Comparison of ENCODE assay signal across 27 cellular contexts in the genomic region with DNA sequence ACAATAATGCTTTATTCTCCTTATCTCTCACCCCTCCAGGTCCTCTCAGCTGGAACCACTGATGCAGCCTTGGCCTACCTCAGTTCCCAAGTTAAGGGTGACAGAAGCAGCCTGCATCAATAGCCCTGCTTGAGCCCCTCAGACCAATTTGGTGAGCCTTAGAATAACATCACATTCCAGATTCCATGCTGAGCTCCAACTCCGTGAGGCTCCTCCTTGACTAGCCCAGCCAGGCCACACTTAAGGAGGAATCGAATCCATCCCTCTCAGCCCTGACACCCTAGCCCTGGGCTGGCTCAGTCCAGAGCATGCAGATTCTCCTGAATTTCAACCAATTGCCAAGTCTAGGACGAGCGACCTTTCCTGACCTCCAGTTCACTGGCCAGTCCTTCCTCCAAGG.
DNase-seq lines count a peak whose midpoint lies in the region; ATAC-seq, FAIRE-seq and TF ChIP-seq lines count a peak whose summit lies in the region.
"Had no signal": no experiment of that assay in that cellular context is flagged by ENCODE, and none has a peak within 500 bp of the region (broad histone marks: within the 10 kb centered on the region; RNA-seq: fewer than 3 reads in every experiment).

No MANE protein-coding gene starts in this region.

- H2BK15ac ChIP-seq in IMR-90 (ENCODE audit: low read depth, low read length) (no peak overlapping the region), H1 (ENCODE audit: low read length) (no peak overlapping the region)

- H4K91ac ChIP-seq in IMR-90 (ENCODE audit: insufficient read depth, low read depth, low read length) (no peak overlapping the region), H1 (replicated peaks; ENCODE audit: insufficient read length, low read length) (no peak overlapping the region)

- POLR2A ChIA-PET in IMR-90 (lab: Charles Lee; ENCODE audit: unreplicated experiment), result no interaction called here
- POLR2A ChIA-PET in H1 (lab: Charles Lee; ENCODE audit: partially characterized antibody), result no interaction called here

- H3K14ac ChIP-seq in IMR-90 (replicated peaks; ENCODE audit: low read depth, low read length) (no peak overlapping the region), H1 (ENCODE audit: insufficient read length) (no peak overlapping the region)

- no peak overlapping the region for H3K4me2 ChIP-seq in IMR-90 (ENCODE audit: low read depth, low read length)
- peak overlapping the region in 1 of 2 experiments; percentile 29; a peak in 2 of 4 replicates for H3K4me2 ChIP-seq in H1 (ENCODE audit: insufficient read depth in 1 of 2, low read depth in 2 of 2, low read length in 2 of 2)

- H3K79me1 ChIP-seq in IMR-90 (ENCODE audit: low read depth in 1 of 2, low read length in 2 of 2), result no peaks in the 10 kb centered on the region
- no peaks in the 10 kb centered on the region for H3K79me1 ChIP-seq in H1 (ENCODE audit: low read depth, low read length)

- H4K20me1 ChIP-seq in IMR-90 (ENCODE audit: insufficient read depth, low read length) (no peaks in the 10 kb centered on the region), H1 (replicated peaks in 1 of 2; ENCODE audit: control insufficient read depth in 1 of 2, insufficient read depth in 2 of 2, low read length in 2 of 2) (no peaks in the 10 kb centered on the region)

- H3K18ac ChIP-seq in IMR-90 (ENCODE audit: low read depth, low read length), result no peak overlapping the region
- no peak overlapping the region for H3K18ac ChIP-seq in H1 (ENCODE audit: extremely low read depth, low read length)

- H2BK12ac ChIP-seq in H1 (ENCODE audit: low read depth, low read length), result no peak overlapping the region

- H3K4me3 Mint-ChIP-seq in nephron progenitor cell, result no peak overlapping the region
- H3K4me3 Mint-ChIP-seq: B cell; CD8-positive, alpha-beta T cell had no signal

- WGBS in IMR-90 (ENCODE audit: extremely low coverage in 2 of 2, insufficient read length in 1 of 2), 2 experiments, result 29% methylated on average over 3 of the region's 4 CpGs; no CpG with 5 or more reads in 1 of the 2 experiments
- 68% methylated on average over 4 of the region's 4 CpGs; no CpG with 5 or more reads in 1 of the 2 experiments for WGBS in H1 (ENCODE audit: extremely low coverage in 1 of 2, insufficient coverage in 1 of 2, insufficient read length in 1 of 2, insufficient replicate concordance in 2 of 2, low coverage in 1 of 2, low lambda C conversion rate in 2 of 2, missing lambda C conversion rate in 1 of 2), 2 experiments

- DNase-seq in IMR-90 (no peak), H1 (ENCODE audit: low read depth in 1 of 2, low spot score in 2 of 2) (no peak), nephron progenitor cell (no peak), brain microvascular endothelial cell (no peak), upper lobe of right lung (no peak)
- DNase-seq: Caco-2; CD8-positive, alpha-beta T cell; DMS 273 treated with DMSO at 0.1 percent for 48 hours; DMS79; EL; GF-D8; H7; NCI-H1092; NCI-H1417 treated with DMSO at 0.1 percent for 48 hours; NCI-H1694 treated with DMSO at 0.1 percent for 48 hours; NCI-H2081; NCI-H2227 treated with DMSO at 0.1 percent for 48 hours; NCI-H510A; NCI-H69; Right ventricle myocardium superior; RPMI8226 had no signal

- H3K9me3 Mint-ChIP-seq in nephron progenitor cell, result no peaks in the 10 kb centered on the region
- H3K9me3 Mint-ChIP-seq: CD8-positive, alpha-beta T cell had no signal

- peak overlapping the region; percentile 42 for H2AK9ac ChIP-seq in IMR-90 (replicated peaks; ENCODE audit: low read depth, low read length, poor library complexity)

- peaks cover 3% of the 10 kb centered on the region for H3K27me3 Mint-ChIP-seq in nephron progenitor cell (ENCODE audit: low read depth, poor library complexity)

- H3K4me1 ChIP-seq in IMR-90 (ENCODE audit: control insufficient read depth, insufficient read depth, low read length), result no peaks in the 10 kb centered on the region
- peaks cover 0 to 6% (median 3%) of the 10 kb centered on the region in 4 experiments; a peak in 3 of 7 replicates for H3K4me1 ChIP-seq in H1 (replicated peaks in 1 of 4; ENCODE audit: control insufficient read depth in 3 of 4, insufficient read depth in 4 of 4, low read length in 3 of 4)
- no peaks in the 10 kb centered on the region for H3K4me1 ChIP-seq in upper lobe of right lung
- H3K4me1 ChIP-seq: Caco-2, SJSA1 had no signal

- peaks cover 3% of the 10 kb centered on the region for H3K27me3 ChIP-seq in IMR-90 (ENCODE audit: control insufficient read depth, insufficient read depth, low read length)
- H3K27me3 ChIP-seq in H1 (replicated peaks in 1 of 4; ENCODE audit: control insufficient read depth in 3 of 4, extremely low read depth in 1 of 4, insufficient read depth in 3 of 4, low read length in 3 of 4), result no peaks in the 10 kb centered on the region; a peak in 1 of 7 replicates
- no peaks in the 10 kb centered on the region for H3K27me3 ChIP-seq in brain microvascular endothelial cell (replicated peaks)
- no peaks in the 10 kb centered on the region for H3K27me3 ChIP-seq in upper lobe of right lung

- in situ Hi-C loops in IMR-90 (cut with MboI; ENCODE audit: low sequenced_read_pairs) (no loop called here), brain microvascular endothelial cell (cut with HindIII; ENCODE audit: low pct_ligation_motif_present, low sequenced_read_pairs) (no loop called here)

- no peak overlapping the region for H4K5ac ChIP-seq in IMR-90 (ENCODE audit: low read depth, low read length)
- no peak overlapping the region for H4K5ac ChIP-seq in H1 (ENCODE audit: insufficient read length, low read depth, low read length)

- peak; percentile 81 for FAIRE-seq in H1 (lab: Jason Lieb, UNC)
- FAIRE-seq: GM12891 had no signal

- CTCF ChIA-PET in IMR-90 (lab: Yijun Ruan, JAX), result no interaction called here
- CTCF ChIA-PET in H1 (lab: Charles Lee; ENCODE audit: partially characterized antibody), result interaction anchor here (1.5 to 4.3 kb wide), 2 partner anchors 13 to 189 kb away, joined by 3 to 28 read pairs; no protein-coding TSS in a partner anchor

- no peak overlapping the region for H2BK20ac ChIP-seq in IMR-90 (ENCODE audit: low read depth, low read length)
- H2BK20ac ChIP-seq in H1 (ENCODE audit: low read length), result no peak overlapping the region

- H3K36me3 ChIP-seq in IMR-90 (ENCODE audit: control insufficient read depth, insufficient read depth, low read length), result no peaks in the 10 kb centered on the region
- H3K36me3 ChIP-seq in H1 (ENCODE audit: control insufficient read depth in 2 of 4, insufficient read depth in 4 of 4, low read length in 3 of 4), result no peaks in the 10 kb centered on the region
- H3K36me3 ChIP-seq in brain microvascular endothelial cell (replicated peaks), result no peaks in the 10 kb centered on the region
- no peaks in the 10 kb centered on the region for H3K36me3 ChIP-seq in upper lobe of right lung
- H3K36me3 ChIP-seq: SJSA1 had no signal

- TF ChIP-seq CTCF in IMR-90 (conservative IDR thresholded peaks at IDR 0.05; ENCODE audit: low read depth, low read length) (no peak), H1 (IDR thresholded peaks at IDR 0.05; ENCODE audit: control extremely low read depth in 1 of 3, insufficient read depth in 1 of 3, low read depth in 1 of 3, low read length in 3 of 3) (no peak), nephron progenitor cell (IDR thresholded peaks at IDR 0.05) (no peak), brain microvascular endothelial cell (IDR thresholded peaks at IDR 0.05; ENCODE audit: low read depth, low read length, missing control alignments) (no peak), upper lobe of right lung (IDR thresholded peaks at IDR 0.05) (no peak)

- no peaks in the 10 kb centered on the region for H3K9me1 ChIP-seq in IMR-90 (ENCODE audit: insufficient read depth, low read length)

- no peak overlapping the region for H2BK120ac ChIP-seq in IMR-90 (ENCODE audit: low read depth, low read length)
- H2BK120ac ChIP-seq in H1 (replicated peaks; ENCODE audit: low read depth, low read length), result no peak overlapping the region

- H2AFZ ChIP-seq in IMR-90 (replicated peaks; ENCODE audit: low read length, poor library complexity) (no peak overlapping the region), H1 (ENCODE audit: low read length) (0 out of 2 replicates have a peak overlapping the region, but pooled peaks have one; percentile 41)

- ATAC-seq in IMR-90 (ENCODE audit: low read depth) (no peak), GM21825 (IDR thresholded peaks at IDR 0.05; ENCODE audit: unreplicated experiment) (no peak), HG03095 (IDR thresholded peaks at IDR 0.05; ENCODE audit: unreplicated experiment) (no peak), upper lobe of right lung (no peak)
- ATAC-seq: CD8-positive, alpha-beta T cell had no signal

- H3K23ac ChIP-seq in IMR-90 (ENCODE audit: low read depth, low read length), result no peak overlapping the region
- no peak overlapping the region for H3K23ac ChIP-seq in H1 (ENCODE audit: insufficient read length)

- H4K8ac ChIP-seq in IMR-90 (ENCODE audit: low read depth in 2 of 2, low read length in 2 of 2), result no peak overlapping the region
- no peak overlapping the region for H4K8ac ChIP-seq in H1 (ENCODE audit: extremely low read depth, insufficient read depth, low read length)

- intact Hi-C loops in IMR-90 (cut with micrococcal nuclease), result no loop called here
- intact Hi-C loops in upper lobe of right lung (cut with DNase I), result no loop called here

- dilution Hi-C loops in IMR-90 (cut with HindIII; ENCODE audit: low sequenced_read_pairs, unreplicated experiment), result no loop called here

- H3K27ac ChIP-seq in IMR-90 (ENCODE audit: insufficient read depth, low read length) (no peak overlapping the region), H1 (ENCODE audit: low read depth, low read length) (no peak overlapping the region), brain microvascular endothelial cell (no peak overlapping the region), upper lobe of right lung (no peak overlapping the region)
- H3K27ac ChIP-seq: C4-2B, SJSA1 had no signal

- H2BK5ac ChIP-seq in IMR-90 (ENCODE audit: low read depth, low read length, poor library complexity, severe bottlenecking) (no peak overlapping the region), H1 (ENCODE audit: low read depth, low read length) (no peak overlapping the region)

- H3K9ac ChIP-seq in IMR-90 (ENCODE audit: low read depth, low read length) (no peak overlapping the region), H1 (replicated peaks in 1 of 4; ENCODE audit: extremely low read depth in 1 of 4, low read depth in 3 of 4, low read length in 3 of 4) (no peak overlapping the region)

- H3K27ac Mint-ChIP-seq in nephron progenitor cell, result peak overlapping the region; percentile 18
- H3K27ac Mint-ChIP-seq: B cell; CD8-positive, alpha-beta T cell had no signal

- H3K4me1 Mint-ChIP-seq in nephron progenitor cell, result peaks cover 29% of the 10 kb centered on the region
- H3K4me1 Mint-ChIP-seq: B cell had no signal

- H3K36me3 Mint-ChIP-seq in nephron progenitor cell (ENCODE audit: low read depth), result no peaks in the 10 kb centered on the region
- H3K36me3 Mint-ChIP-seq: CD8-positive, alpha-beta T cell had no signal

- H3K56ac ChIP-seq in IMR-90 (ENCODE audit: extremely low read depth, insufficient read depth, low read length) (no peak overlapping the region), H1 (replicated peaks; ENCODE audit: insufficient read length, low read depth, low read length) (no peak overlapping the region)

- TF ChIP-seq POLR2A in IMR-90 (IDR thresholded peaks at IDR 0.05; ENCODE audit: low read depth, low read length), result no peak
- no peak for TF ChIP-seq POLR2A in H1 (IDR thresholded peaks at IDR 0.05; ENCODE audit: control extremely low read depth in 1 of 2, low read depth in 2 of 2, low read length in 2 of 2)

- TF ChIP-seq RAD21 in IMR-90 (IDR thresholded peaks at IDR 0.05; ENCODE audit: low read length), result no peak
- TF ChIP-seq RAD21 in H1 (IDR thresholded peaks at IDR 0.05 in 1 of 2, conservative IDR thresholded peaks at IDR 0.05 in 1 of 2; ENCODE audit: low read depth in 2 of 2, low read length in 2 of 2), result no peak

- H3K4me3 ChIP-seq in IMR-90 (ENCODE audit: insufficient read depth, low read depth, low read length) (no peak overlapping the region), H1 (ENCODE audit: extremely low read depth in 1 of 4, insufficient read depth in 2 of 4, low read depth in 3 of 4, low read length in 4 of 4) (no peak overlapping the region), brain microvascular endothelial cell (ENCODE audit: low read depth, low read length) (no peak overlapping the region), upper lobe of right lung (no peak overlapping the region)
- H3K4me3 ChIP-seq: SJSA1 had no signal

- no peaks in the 10 kb centered on the region for H3K23me2 ChIP-seq in H1 (ENCODE audit: low read depth, low read length)

- BruUV-seq in IMR-90 (replicated peaks; lab: Mats Ljungman, UMichigan), result no TSS peak

- TF ChIP-seq EP300 in H1 (IDR thresholded peaks at IDR 0.05; ENCODE audit: borderline replicate concordance in 1 of 2, low read depth in 2 of 2, low read length in 2 of 2), result no peak

- H3K4ac ChIP-seq in IMR-90 (ENCODE audit: low read depth, low read length) (no peak overlapping the region), H1 (replicated peaks; ENCODE audit: insufficient read length, low read depth, low read length) (no peak overlapping the region)

- no peak overlapping the region for H2AK5ac ChIP-seq in IMR-90 (ENCODE audit: low read depth, low read length)
- H2AK5ac ChIP-seq in H1 (ENCODE audit: low read depth, low read length), result no peak overlapping the region

- H3K79me2 ChIP-seq in H1 (ENCODE audit: control insufficient read depth in 1 of 2, insufficient read depth in 2 of 2, low read length in 2 of 2), result no peaks in the 10 kb centered on the region

- H3K9me3 ChIP-seq in IMR-90 (ENCODE audit: control insufficient read depth, insufficient read depth, low read length), result no peaks in the 10 kb centered on the region
- no peaks in the 10 kb centered on the region for H3K9me3 ChIP-seq in H1 (ENCODE audit: insufficient read depth in 2 of 2, low read depth in 1 of 2, low read length in 1 of 2)
- H3K9me3 ChIP-seq in upper lobe of right lung, result no peaks in the 10 kb centered on the region
- H3K9me3 ChIP-seq: Caco-2, SJSA1 had no signal
